ENCODE assay signal across 19 cellular contexts in the genomic region with DNA sequence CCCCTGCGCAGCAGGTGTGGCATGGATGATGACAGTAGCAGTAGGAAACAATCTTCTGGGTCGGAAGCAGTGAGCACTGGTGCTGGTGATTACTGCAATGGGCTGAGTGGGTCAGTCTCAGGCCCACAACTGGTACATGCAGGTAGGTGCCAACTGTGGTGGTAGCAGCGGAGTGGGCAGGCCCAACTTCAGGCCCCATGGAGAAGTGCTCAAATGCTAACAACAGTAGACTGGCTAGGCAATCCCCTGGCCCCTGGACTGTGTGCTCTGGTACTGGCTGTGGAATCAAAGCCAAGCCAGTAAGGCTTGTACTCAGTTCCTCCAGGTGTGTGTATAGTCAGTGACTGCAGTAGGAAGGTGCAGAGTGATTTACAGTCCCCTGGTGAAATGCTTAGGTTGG.
DNase-seq lines count a peak whose midpoint lies in the region; ATAC-seq, FAIRE-seq and TF ChIP-seq lines count a peak whose summit lies in the region.
"Had no signal": no experiment of that assay in that cellular context is flagged by ENCODE, and none has a peak within 500 bp of the region (broad histone marks: within the 10 kb centered on the region; RNA-seq: fewer than 3 reads in every experiment).

No MANE protein-coding gene starts in this region.

- no peaks in the 10 kb centered on the region for H3K9me3 ChIP-seq in H1 (ENCODE audit: insufficient read depth in 2 of 2, low read depth in 1 of 2, low read length in 1 of 2)
- no peaks in the 10 kb centered on the region for H3K9me3 ChIP-seq in neuronal stem cell (replicated peaks in 1 of 2; ENCODE audit: control insufficient read depth in 2 of 2, insufficient read depth in 1 of 2, low read depth in 1 of 2, low read length in 2 of 2)
- peaks cover 9% of the 10 kb centered on the region for H3K9me3 ChIP-seq in skeletal muscle satellite cell (replicated peaks; ENCODE audit: low read length)
- no peaks in the 10 kb centered on the region for H3K9me3 ChIP-seq in HepG2 (ENCODE audit: low read length)

- no peak overlapping the region for H3K4me2 ChIP-seq in H1 (ENCODE audit: insufficient read depth in 1 of 2, low read depth in 2 of 2, low read length in 2 of 2)
- H3K4me2 ChIP-seq in neuronal stem cell (ENCODE audit: insufficient read depth, low read length, poor library complexity, severe bottlenecking) = no peak overlapping the region
- peak overlapping the region; percentile 46 for H3K4me2 ChIP-seq in skeletal muscle satellite cell (ENCODE audit: low read length)
- no peak overlapping the region for H3K4me2 ChIP-seq in HepG2 (ENCODE audit: low read depth, low read length)
- H3K4me2 ChIP-seq: BLaER1 treated with 17β-estradiol and CSF1 and Interleukin-3, amounts not matched to agents 10 nM and 100 nM; GM23338 had no signal

- 0 out of 2 replicates have a peak overlapping the region, but pooled peaks have one; percentile 75 for H2AFZ ChIP-seq in H1 (ENCODE audit: low read length)
- H2AFZ ChIP-seq in neuronal stem cell (ENCODE audit: low read length) = peak overlapping the region; percentile 75
- no peak overlapping the region for H2AFZ ChIP-seq in HepG2 (ENCODE audit: low read length)
- H2AFZ ChIP-seq: GM23338 had no signal

- no peak for TF ChIP-seq RAD21 in H1 (IDR thresholded peaks at IDR 0.05 in 1 of 2, conservative IDR thresholded peaks at IDR 0.05 in 1 of 2; ENCODE audit: low read depth in 2 of 2, low read length in 2 of 2)
- TF ChIP-seq RAD21 in HepG2 (CRISPR knock-in tag; IDR thresholded peaks at IDR 0.05) = no peak

- in situ Hi-C loops in HepG2 (cut with HindIII; ENCODE audit: extremely low pct_ligation_motif_present, low pct_unique_long_range_greater_than_20kb) = no loop called here

- H3K56ac ChIP-seq in H1 (replicated peaks; ENCODE audit: insufficient read length, low read depth, low read length) = no peak overlapping the region

- FAIRE-seq in HTR-8/SVneo (lab: Jason Lieb, UNC) (peak; percentile 42), H1 (lab: Jason Lieb, UNC) (no peak), HepG2 (lab: Jason Lieb, UNC) (no peak)

- TF ChIP-seq CTCF in H1 (IDR thresholded peaks at IDR 0.05; ENCODE audit: control extremely low read depth in 1 of 3, insufficient read depth in 1 of 3, low read depth in 1 of 3, low read length in 3 of 3) (no peak), HepG2 (CRISPR knock-in tag; IDR thresholded peaks at IDR 0.05) (no peak)

- H3K79me2 ChIP-seq in H1 (ENCODE audit: control insufficient read depth in 1 of 2, insufficient read depth in 2 of 2, low read length in 2 of 2) = no peaks in the 10 kb centered on the region
- H3K79me2 ChIP-seq in HepG2 (ENCODE audit: insufficient read depth, low read length) = no peaks in the 10 kb centered on the region

- H2BK120ac ChIP-seq in H1 (replicated peaks; ENCODE audit: low read depth, low read length) = no peak overlapping the region
- H2BK120ac ChIP-seq in neuronal stem cell (ENCODE audit: low read depth, low read length) = peak overlapping the region; percentile 52

- H3K9ac ChIP-seq in H1 (replicated peaks in 1 of 4; ENCODE audit: extremely low read depth in 1 of 4, low read depth in 3 of 4, low read length in 3 of 4) (no peak overlapping the region), neuronal stem cell (ENCODE audit: low read depth, low read length, poor library complexity) (peak overlapping the region; percentile 72), skeletal muscle satellite cell (ENCODE audit: low read depth, low read length) (no peak overlapping the region), HepG2 (ENCODE audit: insufficient read depth, low read depth, low read length) (no peak overlapping the region)
- H3K9ac ChIP-seq: BLaER1 treated with 17β-estradiol and CSF1 and Interleukin-3, amounts not matched to agents 10 nM and 100 nM had no signal

- H3K23me2 ChIP-seq in H1 (ENCODE audit: low read depth, low read length) = no peaks in the 10 kb centered on the region

- ATAC-seq in HepG2 = no peak
- ATAC-seq: CD8-positive, alpha-beta T cell; GM23338; HCT116 had no signal

- H3K27ac ChIP-seq in H1 (ENCODE audit: low read depth, low read length) (no peak overlapping the region), neuronal stem cell (replicated peaks; ENCODE audit: low read length) (no peak overlapping the region), HepG2 (ENCODE audit: extremely low read length, insufficient read depth, low read length) (no peak overlapping the region)
- H3K27ac ChIP-seq: BLaER1 treated with 17β-estradiol and CSF1 and Interleukin-3, amounts not matched to agents 10 nM and 100 nM; HL-60 had no signal

- H3K4me1 ChIP-seq in H1 (replicated peaks in 1 of 4; ENCODE audit: control insufficient read depth in 3 of 4, insufficient read depth in 4 of 4, low read length in 3 of 4) (no peaks in the 10 kb centered on the region), neuronal stem cell (ENCODE audit: control insufficient read depth in 2 of 2, insufficient read depth in 1 of 2, low read depth in 1 of 2, low read length in 2 of 2) (peaks cover 0 to 7% of the 10 kb centered on the region in 2 donors), skeletal muscle satellite cell (ENCODE audit: control insufficient read depth, insufficient read depth, low read length) (peaks cover 25% of the 10 kb centered on the region), HepG2 (ENCODE audit: insufficient read depth, low read length) (no peaks in the 10 kb centered on the region)

- H3K23ac ChIP-seq in H1 (ENCODE audit: insufficient read length) (no peak overlapping the region), neuronal stem cell (ENCODE audit: low read depth, low read length, poor library complexity) (no peak overlapping the region)

- BruUV-seq in HepG2 (replicated peaks; lab: Mats Ljungman, UMichigan) = no TSS peak

- no peak for TF ChIP-seq EP300 in H1 (IDR thresholded peaks at IDR 0.05; ENCODE audit: borderline replicate concordance in 1 of 2, low read depth in 2 of 2, low read length in 2 of 2)
- TF ChIP-seq EP300 in HepG2 (IDR thresholded peaks at IDR 0.05; ENCODE audit: low read depth in 2 of 2, low read length in 2 of 2) = no peak
- TF ChIP-seq EP300 in HepG2 (CRISPR knock-in tag; IDR thresholded peaks at IDR 0.05; ENCODE audit: borderline replicate concordance) = no peak

- POLR2A ChIA-PET in H1 (lab: Charles Lee; ENCODE audit: partially characterized antibody) (no interaction called here), HepG2 (lab: Yijun Ruan, JAX) (no interaction called here)

- no peak overlapping the region for H3K18ac ChIP-seq in H1 (ENCODE audit: extremely low read depth, low read length)
- H3K18ac ChIP-seq in neuronal stem cell (ENCODE audit: low read length) = peak overlapping the region; percentile 91

- CTCF ChIA-PET in H1 (lab: Charles Lee; ENCODE audit: partially characterized antibody) = interaction anchor here (1.0 to 1.7 kb wide), 2 partner anchors 15 to 18 kb away, joined by 4 read pairs; no protein-coding TSS in a partner anchor
- CTCF ChIA-PET in HepG2 (lab: Yijun Ruan, JAX; ENCODE audit: low intra/inter-chr PET ratio, low total read pairs) = no interaction called here

- DNase-seq in HTR-8/SVneo (ENCODE audit: insufficient read length, low spot score) = no peak
- no peak for DNase-seq in H1 (ENCODE audit: low read depth in 1 of 2, low spot score in 2 of 2)
- no peak for DNase-seq in neuronal stem cell (ENCODE audit: low spot score)
- DNase-seq in NCI-H748 treated with DMSO at 0.1 percent for 48 hours (lab: John Stamatoyannopoulos, UW) = no peak
- DNase-seq in Ammon's horn (ENCODE audit: low spot score) = no peak
- no peak for DNase-seq in HepG2 (ENCODE audit: low spot score)
- DNase-seq in middle frontal gyrus (ENCODE audit: extremely low spot score, low spot score) = no peak
- DNase-seq: 8988T; Calu3; CD8-positive, alpha-beta T cell; DMS79 treated with DMSO at 0.1 percent for 48 hours; GF-D8; H7; HFFc6 had no signal

- 100% methylated on average over 3 of the region's 3 CpGs; no CpG with 5 or more reads in 1 of the 2 experiments for WGBS in H1 (ENCODE audit: extremely low coverage in 1 of 2, insufficient coverage in 1 of 2, insufficient read length in 1 of 2, insufficient replicate concordance in 2 of 2, low coverage in 1 of 2, low lambda C conversion rate in 2 of 2, missing lambda C conversion rate in 1 of 2), 2 experiments
- no CpG with 5 or more reads among the region's 3 CpGs for WGBS in neuronal stem cell (ENCODE audit: extremely low coverage in 2 of 2, insufficient read length in 2 of 2, insufficient replicate concordance in 1 of 2), 2 donors
- 14% methylated on average over 3 of the region's 3 CpGs for WGBS in HepG2 (ENCODE audit: low lambda C conversion rate)

- H3K79me1 ChIP-seq in H1 (ENCODE audit: low read depth, low read length) (no peaks in the 10 kb centered on the region), neuronal stem cell (ENCODE audit: low read depth, low read length) (no peaks in the 10 kb centered on the region)

- H3K14ac ChIP-seq in H1 (ENCODE audit: insufficient read length) = no peak overlapping the region
- no peak overlapping the region for H3K14ac ChIP-seq in neuronal stem cell (ENCODE audit: low read length)

- H3K4ac ChIP-seq in H1 (replicated peaks; ENCODE audit: insufficient read length, low read depth, low read length) = no peak overlapping the region
- no peak overlapping the region for H3K4ac ChIP-seq in neuronal stem cell (ENCODE audit: low read length)

- H3K4me3 ChIP-seq in H1 (ENCODE audit: extremely low read depth in 1 of 4, insufficient read depth in 2 of 4, low read depth in 3 of 4, low read length in 4 of 4) (no peak overlapping the region), neuronal stem cell (ENCODE audit: low read length in 2 of 2) (no peak overlapping the region), skeletal muscle satellite cell (ENCODE audit: low read length) (no peak overlapping the region), HepG2 (replicated peaks in 1 of 3; ENCODE audit: insufficient read depth in 1 of 3, low read depth in 2 of 3, low read length in 3 of 3) (no peak overlapping the region)
- H3K4me3 ChIP-seq: BLaER1 treated with 17β-estradiol and CSF1 and Interleukin-3, amounts not matched to agents 10 nM and 100 nM; GM23338 had no signal

- H4K8ac ChIP-seq in H1 (ENCODE audit: extremely low read depth, insufficient read depth, low read length) (no peak overlapping the region), neuronal stem cell (ENCODE audit: low read depth, low read length) (no peak overlapping the region)

- H4K5ac ChIP-seq in H1 (ENCODE audit: insufficient read length, low read depth, low read length) = no peak overlapping the region

- intact Hi-C loops in HepG2 (cut with micrococcal nuclease; ENCODE audit: unreplicated experiment) = no loop called here

- H2BK5ac ChIP-seq in H1 (ENCODE audit: low read depth, low read length) (no peak overlapping the region; the same call in 1 of the 2 replicates), neuronal stem cell (ENCODE audit: low read length) (peak overlapping the region; percentile 59)

- H2BK15ac ChIP-seq in H1 (ENCODE audit: low read length) (no peak overlapping the region), neuronal stem cell (ENCODE audit: low read length) (peak overlapping the region; percentile 77)

- H2AK5ac ChIP-seq in H1 (ENCODE audit: low read depth, low read length) = no peak overlapping the region
- peak overlapping the region; percentile 42 for H2AK5ac ChIP-seq in neuronal stem cell (ENCODE audit: low read depth, low read length)

- H3K27me3 ChIP-seq in H1 (replicated peaks in 1 of 4; ENCODE audit: control insufficient read depth in 3 of 4, extremely low read depth in 1 of 4, insufficient read depth in 3 of 4, low read length in 3 of 4) = no peaks in the 10 kb centered on the region
- no peaks in the 10 kb centered on the region for H3K27me3 ChIP-seq in neuronal stem cell (ENCODE audit: control insufficient read depth in 3 of 3, insufficient read depth in 3 of 3, low read depth in 1 of 3, low read length in 3 of 3)
- no peaks in the 10 kb centered on the region for H3K27me3 ChIP-seq in skeletal muscle satellite cell (ENCODE audit: control insufficient read depth, insufficient read depth, low read length)
- no peaks in the 10 kb centered on the region for H3K27me3 ChIP-seq in HepG2 (ENCODE audit: control insufficient read depth in 1 of 2, insufficient read depth in 2 of 2, low read length in 2 of 2)
- H3K27me3 ChIP-seq: BLaER1 treated with 17β-estradiol and CSF1 and Interleukin-3, amounts not matched to agents 10 nM and 100 nM had no signal

- no peak overlapping the region for H2BK12ac ChIP-seq in H1 (ENCODE audit: low read depth, low read length)
- H2BK12ac ChIP-seq in neuronal stem cell (ENCODE audit: low read length) = peak overlapping the region; percentile 60

- H4K20me1 ChIP-seq in H1 (replicated peaks in 1 of 2; ENCODE audit: control insufficient read depth in 1 of 2, insufficient read depth in 2 of 2, low read length in 2 of 2) = no peaks in the 10 kb centered on the region
- H4K20me1 ChIP-seq in HepG2 (ENCODE audit: insufficient read depth, low read length) = no peaks in the 10 kb centered on the region
- H4K20me1 ChIP-seq: BLaER1 treated with 17β-estradiol and CSF1 and Interleukin-3, amounts not matched to agents 10 nM and 100 nM had no signal

- no peak overlapping the region for H2BK20ac ChIP-seq in H1 (ENCODE audit: low read length)

- no peak for TF ChIP-seq POLR2A in H1 (IDR thresholded peaks at IDR 0.05; ENCODE audit: control extremely low read depth in 1 of 2, low read depth in 2 of 2, low read length in 2 of 2)
- no peak for TF ChIP-seq POLR2A in HepG2 (IDR thresholded peaks at IDR 0.05; ENCODE audit: insufficient read depth in 1 of 2, low read depth in 2 of 2, low read length in 2 of 2)

- H3K36me3 ChIP-seq in H1 (ENCODE audit: control insufficient read depth in 2 of 4, insufficient read depth in 4 of 4, low read length in 3 of 4) (no peaks in the 10 kb centered on the region), neuronal stem cell (replicated peaks in 1 of 2; ENCODE audit: control insufficient read depth in 2 of 2, insufficient read depth in 2 of 2, low read length in 2 of 2) (no peaks in the 10 kb centered on the region), skeletal muscle satellite cell (ENCODE audit: insufficient read depth, low read length) (no peaks in the 10 kb centered on the region), HepG2 (replicated peaks in 1 of 2; ENCODE audit: control insufficient read depth in 1 of 2, insufficient read depth in 2 of 2, low read length in 2 of 2) (no peaks in the 10 kb centered on the region)
- H3K36me3 ChIP-seq: BLaER1 treated with 17β-estradiol and CSF1 and Interleukin-3, amounts not matched to agents 10 nM and 100 nM had no signal

- H4K91ac ChIP-seq in H1 (replicated peaks; ENCODE audit: insufficient read length, low read length) (no peak overlapping the region), neuronal stem cell (ENCODE audit: low read depth, low read length, poor library complexity) (no peak overlapping the region)
